ENCODE assay signal across 20 cellular contexts in genomic region chr5:3311443-3311842, GRCh38.
DNase-seq lines count a peak whose midpoint lies in the region; ATAC-seq, FAIRE-seq and TF ChIP-seq lines count a peak whose summit lies in the region.
"Had no signal": no experiment of that assay in that cellular context is flagged by ENCODE, and none has a peak within 500 bp of the region (broad histone marks: within the 10 kb centered on the region; RNA-seq: fewer than 3 reads in every experiment).

No MANE protein-coding gene starts in this region.

- no peaks in the 10 kb centered on the region for H3K27me3 Mint-ChIP-seq in Calu3 (ENCODE audit: unreplicated experiment)
- H3K27me3 Mint-ChIP-seq: activated CD4-positive, alpha-beta memory T cell treated with anti-CD3 and anti-CD28 coated beads for 36 hours; activated naive CD4-positive, alpha-beta T cell treated with anti-CD3 and anti-CD28 coated beads, Interleukin-2, amount 10 ng/mL, durations not matched to agents 7 days and 5 days had no signal

- H3K4me3 ChIP-seq in bronchial epithelial cell (ENCODE audit: low read depth, low read length) = no peak overlapping the region
- H3K4me3 ChIP-seq: BLaER1 treated with 17β-estradiol and CSF1 and Interleukin-3, amounts not matched to agents 10 nM and 100 nM; coronary artery had no signal

- H3K36me3 Mint-ChIP-seq in Calu3 (ENCODE audit: insufficient read depth, unreplicated experiment) = peaks cover 5% of the 10 kb centered on the region
- H3K36me3 Mint-ChIP-seq: activated CD4-positive, alpha-beta memory T cell treated with anti-CD3 and anti-CD28 coated beads for 36 hours; activated naive CD4-positive, alpha-beta T cell treated with anti-CD3 and anti-CD28 coated beads, Interleukin-2, amount 10 ng/mL, durations not matched to agents 7 days and 5 days had no signal

- intact Hi-C loops in Calu3 (cut with micrococcal nuclease; ENCODE audit: unreplicated experiment) = no loop called here

- no peaks in the 10 kb centered on the region for H3K27me3 ChIP-seq in bronchial epithelial cell (ENCODE audit: control insufficient read depth, insufficient read depth, low read length)
- H3K27me3 ChIP-seq: BLaER1 treated with 17β-estradiol and CSF1 and Interleukin-3, amounts not matched to agents 10 nM and 100 nM had no signal

- TF ChIP-seq CTCF in Calu3 (IDR thresholded peaks at IDR 0.05; ENCODE audit: unreplicated experiment) = no peak
- no peak for TF ChIP-seq CTCF in bronchial epithelial cell (IDR thresholded peaks at IDR 0.05; ENCODE audit: insufficient read depth, low read length, severe bottlenecking)

- H3K36me3 ChIP-seq in bronchial epithelial cell (ENCODE audit: control insufficient read depth, insufficient read depth, low read length) = no peaks in the 10 kb centered on the region

- H3K9me3 Mint-ChIP-seq in Calu3 (ENCODE audit: low read depth, unreplicated experiment) = peaks cover 11% of the 10 kb centered on the region

- TSS peak; percentile 86 for BruUV-seq in Calu3 (replicated peaks; lab: Mats Ljungman, UMichigan)

- CTCF ChIA-PET in Calu3 (lab: Charles Lee) = no interaction called here

- FAIRE-seq in bronchial epithelial cell (lab: Jason Lieb, UNC) = no peak
- FAIRE-seq: A204.1, endothelial cell of umbilical vein, GM12891, RCC 7860 had no signal

- no peaks in the 10 kb centered on the region for H3K4me1 Mint-ChIP-seq in Calu3 (ENCODE audit: low read depth, unreplicated experiment)
- H3K4me1 Mint-ChIP-seq: activated naive CD4-positive, alpha-beta T cell treated with anti-CD3 and anti-CD28 coated beads, Interleukin-2, amount 10 ng/mL, durations not matched to agents 7 days and 5 days had no signal

- ATAC-seq in GM21576 (IDR thresholded peaks at IDR 0.05; ENCODE audit: unreplicated experiment) = no peak

- peak overlapping the region; percentile 78 for H3K27ac Mint-ChIP-seq in Calu3 (ENCODE audit: unreplicated experiment)
- H3K27ac Mint-ChIP-seq: activated CD4-positive, alpha-beta memory T cell treated with anti-CD3 and anti-CD28 coated beads for 36 hours; activated naive CD4-positive, alpha-beta T cell treated with anti-CD3 and anti-CD28 coated beads, Interleukin-2, amount 10 ng/mL, durations not matched to agents 7 days and 5 days had no signal

- peak; percentile 4 for DNase-seq in Calu3
- peak; percentile 90 for DNase-seq in NCI-H748 treated with DMSO at 0.1 percent for 48 hours (lab: John Stamatoyannopoulos, UW)
- DNase-seq in bronchial epithelial cell (ENCODE audit: low read depth) = peak; percentile 61
- DNase-seq in lung microvascular endothelial cell (ENCODE audit: low read depth in 2 of 2) = peak; percentile 44 to 93
- no peak for DNase-seq in activated gamma-delta T cell (lab: John Stamatoyannopoulos, UW)
- no peak for DNase-seq in NCI-H1105 treated with DMSO at 0.1 percent for 48 hours (lab: John Stamatoyannopoulos, UW)
- no peak for DNase-seq in A172 (ENCODE audit: low spot score)
- DNase-seq: activated CD4-positive, alpha-beta memory T cell treated with anti-CD3 and anti-CD28 coated beads for 36 hours; activated naive CD4-positive, alpha-beta T cell treated with anti-CD3 and anti-CD28 coated beads, Interleukin-2, amount 10 ng/mL, durations not matched to agents 7 days and 5 days; activated T-cell treated with anti-CD3 and anti-CD28 coated beads, Interleukin-2, amount 50 U/mL, for 1 hour; aorta; KBM-7; stimulated activated CD4-positive, alpha-beta T cell treated with anti-CD3 and anti-CD28 coated beads, Interleukin-2, amount 100 ng/mL, for 48 hours had no signal

- H3K4me3 Mint-ChIP-seq in Calu3 (ENCODE audit: low read depth, unreplicated experiment) = peak overlapping the region; percentile 20
- H3K4me3 Mint-ChIP-seq: activated CD4-positive, alpha-beta memory T cell treated with anti-CD3 and anti-CD28 coated beads for 36 hours; activated naive CD4-positive, alpha-beta T cell treated with anti-CD3 and anti-CD28 coated beads, Interleukin-2, amount 10 ng/mL, durations not matched to agents 7 days and 5 days had no signal

Comparison
In these comparisons a context has a peak if more than half of its experiments do, and no peak if none do; other contexts are left out.
1. DNase-seq: peak in Calu3 (single experiment), NCI-H748 treated with DMSO at 0.1 percent for 48 hours (single experiment), bronchial epithelial cell (single experiment) and lung microvascular endothelial cell (2 of 2); none in activated gamma-delta T cell (single experiment), NCI-H1105 treated with DMSO at 0.1 percent for 48 hours (single experiment) and A172 (single experiment).